ENCODE assay signal across 1 cellular context in genomic region chr6:3805448-3806123, GRCh38.
TF ChIP-seq lines count a peak whose summit lies in the region.

No MANE protein-coding gene starts in this region.

TF ChIP-seq in HepG2, 621 proteins besides CTCF, POLR2A, EP300 and RAD21 (continued from another document):
- TF ChIP-seq, protein P1, sequence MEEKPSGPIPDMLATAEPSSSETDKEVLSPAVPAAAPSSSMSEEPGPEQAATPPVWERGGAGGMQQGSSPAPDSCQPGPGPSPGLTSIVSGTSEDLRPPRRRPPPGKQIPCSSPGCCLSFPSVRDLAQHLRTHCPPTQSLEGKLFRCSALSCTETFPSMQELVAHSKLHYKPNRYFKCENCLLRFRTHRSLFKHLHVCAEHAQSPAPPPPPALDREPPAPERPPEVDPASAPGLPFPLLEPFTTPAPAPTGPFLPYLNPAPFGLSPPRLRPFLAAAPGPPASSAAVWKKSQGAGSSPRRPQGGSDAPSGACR (CRISPR knock-in tag; IDR thresholded peaks at IDR 0.05), result 0 out of 2 replicates have a peak, but pooled peaks have one; percentile 29
- TF ChIP-seq GABPB1 (CRISPR knock-in tag; IDR thresholded peaks at IDR 0.05), result peak; percentile 52
- TF ChIP-seq JUND (CRISPR knock-in tag; IDR thresholded peaks at IDR 0.05), result peak; percentile 43; the same call in 1 of the 2 replicates
- 0 out of 2 replicates have a peak, but pooled peaks have one; percentile 6 for TF ChIP-seq TSC22D2 (CRISPR knock-in tag; IDR thresholded peaks at IDR 0.05; ENCODE audit: borderline replicate concordance)
- TF ChIP-seq ZNF737 (CRISPR knock-in tag; IDR thresholded peaks at IDR 0.05; ENCODE audit: borderline replicate concordance), result no peak
- TF ChIP-seq AHDC1 (CRISPR knock-in tag; IDR thresholded peaks at IDR 0.05; ENCODE audit: borderline replicate concordance), result 0 out of 2 replicates have a peak, but pooled peaks have one; percentile 32
- no peak for TF ChIP-seq ZBTB7B (CRISPR knock-in tag; IDR thresholded peaks at IDR 0.05)
- peak; percentile 65 for TF ChIP-seq FOSL2 (CRISPR knock-in tag; IDR thresholded peaks at IDR 0.05)
- TF ChIP-seq, protein P2, sequence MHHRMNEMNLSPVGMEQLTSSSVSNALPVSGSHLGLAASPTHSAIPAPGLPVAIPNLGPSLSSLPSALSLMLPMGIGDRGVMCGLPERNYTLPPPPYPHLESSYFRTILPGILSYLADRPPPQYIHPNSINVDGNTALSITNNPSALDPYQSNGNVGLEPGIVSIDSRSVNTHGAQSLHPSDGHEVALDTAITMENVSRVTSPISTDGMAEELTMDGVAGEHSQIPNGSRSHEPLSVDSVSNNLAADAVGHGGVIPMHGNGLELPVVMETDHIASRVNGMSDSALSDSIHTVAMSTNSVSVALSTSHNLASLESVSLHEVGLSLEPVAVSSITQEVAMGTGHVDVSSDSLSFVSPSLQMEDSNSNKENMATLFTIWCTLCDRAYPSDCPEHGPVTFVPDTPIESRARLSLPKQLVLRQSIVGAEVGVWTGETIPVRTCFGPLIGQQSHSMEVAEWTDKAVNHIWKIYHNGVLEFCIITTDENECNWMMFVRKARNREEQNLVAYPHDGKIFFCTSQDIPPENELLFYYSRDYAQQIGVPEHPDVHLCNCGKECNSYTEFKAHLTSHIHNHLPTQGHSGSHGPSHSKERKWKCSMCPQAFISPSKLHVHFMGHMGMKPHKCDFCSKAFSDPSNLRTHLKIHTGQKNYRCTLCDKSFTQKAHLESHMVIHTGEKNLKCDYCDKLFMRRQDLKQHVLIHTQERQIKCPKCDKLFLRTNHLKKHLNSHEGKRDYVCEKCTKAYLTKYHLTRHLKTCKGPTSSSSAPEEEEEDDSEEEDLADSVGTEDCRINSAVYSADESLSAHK (CRISPR knock-in tag; IDR thresholded peaks at IDR 0.05; ENCODE audit: borderline replicate concordance), result no peak
- TF ChIP-seq NFYB (CRISPR knock-in tag; IDR thresholded peaks at IDR 0.05), result 0 out of 2 replicates have a peak, but pooled peaks have one; percentile 26
- 0 out of 2 replicates have a peak, but pooled peaks have one; percentile 10 for TF ChIP-seq ETV6 (CRISPR knock-in tag; conservative IDR thresholded peaks at IDR 0.05)
- TF ChIP-seq, protein P3, sequence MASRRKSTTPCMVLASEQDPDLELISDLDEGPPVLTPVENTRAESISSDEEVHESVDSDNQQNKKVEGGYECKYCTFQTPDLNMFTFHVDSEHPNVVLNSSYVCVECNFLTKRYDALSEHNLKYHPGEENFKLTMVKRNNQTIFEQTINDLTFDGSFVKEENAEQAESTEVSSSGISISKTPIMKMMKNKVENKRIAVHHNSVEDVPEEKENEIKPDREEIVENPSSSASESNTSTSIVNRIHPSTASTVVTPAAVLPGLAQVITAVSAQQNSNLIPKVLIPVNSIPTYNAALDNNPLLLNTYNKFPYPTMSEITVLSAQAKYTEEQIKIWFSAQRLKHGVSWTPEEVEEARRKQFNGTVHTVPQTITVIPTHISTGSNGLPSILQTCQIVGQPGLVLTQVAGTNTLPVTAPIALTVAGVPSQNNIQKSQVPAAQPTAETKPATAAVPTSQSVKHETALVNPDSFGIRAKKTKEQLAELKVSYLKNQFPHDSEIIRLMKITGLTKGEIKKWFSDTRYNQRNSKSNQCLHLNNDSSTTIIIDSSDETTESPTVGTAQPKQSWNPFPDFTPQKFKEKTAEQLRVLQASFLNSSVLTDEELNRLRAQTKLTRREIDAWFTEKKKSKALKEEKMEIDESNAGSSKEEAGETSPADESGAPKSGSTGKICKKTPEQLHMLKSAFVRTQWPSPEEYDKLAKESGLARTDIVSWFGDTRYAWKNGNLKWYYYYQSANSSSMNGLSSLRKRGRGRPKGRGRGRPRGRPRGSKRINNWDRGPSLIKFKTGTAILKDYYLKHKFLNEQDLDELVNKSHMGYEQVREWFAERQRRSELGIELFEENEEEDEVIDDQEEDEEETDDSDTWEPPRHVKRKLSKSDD (CRISPR knock-in tag; IDR thresholded peaks at IDR 0.05; ENCODE audit: low read depth), result no peak
- peak; percentile 77 for TF ChIP-seq ZBTB25 (CRISPR knock-in tag; IDR thresholded peaks at IDR 0.05)
- TF ChIP-seq ZNF562 (CRISPR knock-in tag; IDR thresholded peaks at IDR 0.05; ENCODE audit: borderline replicate concordance), result no peak
- no peak for TF ChIP-seq ZFP36L1 (CRISPR knock-in tag; IDR thresholded peaks at IDR 0.05)
- 0 out of 2 replicates have a peak, but pooled peaks have one; percentile 18 for TF ChIP-seq MIER3 (CRISPR knock-in tag; IDR thresholded peaks at IDR 0.05; ENCODE audit: borderline replicate concordance)
- 0 out of 2 replicates have a peak, but pooled peaks have one; percentile 40 for TF ChIP-seq RARA (CRISPR knock-in tag; IDR thresholded peaks at IDR 0.05)
- no peak for TF ChIP-seq JUN (CRISPR knock-in tag; IDR thresholded peaks at IDR 0.05)
